In genomic region chr14:24838945-24839616, GRCh38 we compare ENCODE assay signal across 1 cellular context.
TF ChIP-seq lines count a peak whose summit lies in the region.

No MANE protein-coding gene starts in this region.

TF ChIP-seq in HepG2, 621 proteins besides CTCF, POLR2A, EP300 and RAD21 (continued from another document and continues in another):
- TF ChIP-seq THAP11 (CRISPR knock-in tag; IDR thresholded peaks at IDR 0.05) = peak; percentile 37; the same call in 1 of the 2 replicates
- 0 out of 2 replicates have a peak, but pooled peaks have one; percentile 25 for TF ChIP-seq MTF2 (CRISPR knock-in tag; IDR thresholded peaks at IDR 0.05; ENCODE audit: borderline replicate concordance)
- no peak; the same call in 1 of the 2 replicates for TF ChIP-seq ESRRA (CRISPR knock-in tag; IDR thresholded peaks at IDR 0.05; ENCODE audit: low read depth)
- 0 out of 2 replicates have a peak, but pooled peaks have one; percentile 23 for TF ChIP-seq PATZ1 (CRISPR knock-in tag; IDR thresholded peaks at IDR 0.05)
- TF ChIP-seq ZBTB34 (CRISPR knock-in tag; IDR thresholded peaks at IDR 0.05) = 0 out of 2 replicates have a peak, but pooled peaks have one; percentile 62
- no peak for TF ChIP-seq ZNF280D (CRISPR knock-in tag; IDR thresholded peaks at IDR 0.05)
- TF ChIP-seq ZNF20 (CRISPR knock-in tag; IDR thresholded peaks at IDR 0.05) = 0 out of 2 replicates have a peak, but pooled peaks have one; percentile 62
- TF ChIP-seq ZNF780A (CRISPR knock-in tag; IDR thresholded peaks at IDR 0.05) = no peak
- TF ChIP-seq, protein P1, sequence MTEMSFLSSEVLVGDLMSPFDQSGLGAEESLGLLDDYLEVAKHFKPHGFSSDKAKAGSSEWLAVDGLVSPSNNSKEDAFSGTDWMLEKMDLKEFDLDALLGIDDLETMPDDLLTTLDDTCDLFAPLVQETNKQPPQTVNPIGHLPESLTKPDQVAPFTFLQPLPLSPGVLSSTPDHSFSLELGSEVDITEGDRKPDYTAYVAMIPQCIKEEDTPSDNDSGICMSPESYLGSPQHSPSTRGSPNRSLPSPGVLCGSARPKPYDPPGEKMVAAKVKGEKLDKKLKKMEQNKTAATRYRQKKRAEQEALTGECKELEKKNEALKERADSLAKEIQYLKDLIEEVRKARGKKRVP (CRISPR knock-in tag; IDR thresholded peaks at IDR 0.05) = no peak
- no peak; the same call in 2 of the 3 replicates for TF ChIP-seq MXI1 (IDR thresholded peaks at IDR 0.05; ENCODE audit: borderline replicate concordance, low read depth, low read length)
- TF ChIP-seq AGO1 (IDR thresholded peaks at IDR 0.05; ENCODE audit: low read depth, low read length, poor library complexity, severe bottlenecking) = no peak
- no peak for TF ChIP-seq PAWR (CRISPR knock-in tag; IDR thresholded peaks at IDR 0.05; ENCODE audit: borderline replicate concordance)
- TF ChIP-seq NFRKB (IDR thresholded peaks at IDR 0.05) = no peak
- TF ChIP-seq SIX1 (CRISPR knock-in tag; IDR thresholded peaks at IDR 0.05; ENCODE audit: borderline replicate concordance) = no peak
- TF ChIP-seq ZNF878 (CRISPR knock-in tag; IDR thresholded peaks at IDR 0.05) = peak; percentile 20; the same call in 1 of the 2 replicates
- no peak for TF ChIP-seq PPARG (CRISPR knock-in tag; conservative IDR thresholded peaks at IDR 0.05)
- TF ChIP-seq, protein P2, sequence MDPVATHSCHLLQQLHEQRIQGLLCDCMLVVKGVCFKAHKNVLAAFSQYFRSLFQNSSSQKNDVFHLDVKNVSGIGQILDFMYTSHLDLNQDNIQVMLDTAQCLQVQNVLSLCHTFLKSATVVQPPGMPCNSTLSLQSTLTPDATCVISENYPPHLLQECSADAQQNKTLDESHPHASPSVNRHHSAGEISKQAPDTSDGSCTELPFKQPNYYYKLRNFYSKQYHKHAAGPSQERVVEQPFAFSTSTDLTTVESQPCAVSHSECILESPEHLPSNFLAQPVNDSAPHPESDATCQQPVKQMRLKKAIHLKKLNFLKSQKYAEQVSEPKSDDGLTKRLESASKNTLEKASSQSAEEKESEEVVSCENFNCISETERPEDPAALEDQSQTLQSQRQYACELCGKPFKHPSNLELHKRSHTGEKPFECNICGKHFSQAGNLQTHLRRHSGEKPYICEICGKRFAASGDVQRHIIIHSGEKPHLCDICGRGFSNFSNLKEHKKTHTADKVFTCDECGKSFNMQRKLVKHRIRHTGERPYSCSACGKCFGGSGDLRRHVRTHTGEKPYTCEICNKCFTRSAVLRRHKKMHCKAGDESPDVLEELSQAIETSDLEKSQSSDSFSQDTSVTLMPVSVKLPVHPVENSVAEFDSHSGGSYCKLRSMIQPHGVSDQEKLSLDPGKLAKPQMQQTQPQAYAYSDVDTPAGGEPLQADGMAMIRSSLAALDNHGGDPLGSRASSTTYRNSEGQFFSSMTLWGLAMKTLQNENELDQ (CRISPR knock-in tag; IDR thresholded peaks at IDR 0.05; ENCODE audit: borderline replicate concordance) = 0 out of 2 replicates have a peak, but pooled peaks have one; percentile 31
- TF ChIP-seq ZNF703 (CRISPR knock-in tag; IDR thresholded peaks at IDR 0.05; ENCODE audit: borderline replicate concordance) = no peak
- TF ChIP-seq SNRNP70 (IDR thresholded peaks at IDR 0.05; ENCODE audit: low read depth, low read length) = no peak
- TF ChIP-seq, protein P3, sequence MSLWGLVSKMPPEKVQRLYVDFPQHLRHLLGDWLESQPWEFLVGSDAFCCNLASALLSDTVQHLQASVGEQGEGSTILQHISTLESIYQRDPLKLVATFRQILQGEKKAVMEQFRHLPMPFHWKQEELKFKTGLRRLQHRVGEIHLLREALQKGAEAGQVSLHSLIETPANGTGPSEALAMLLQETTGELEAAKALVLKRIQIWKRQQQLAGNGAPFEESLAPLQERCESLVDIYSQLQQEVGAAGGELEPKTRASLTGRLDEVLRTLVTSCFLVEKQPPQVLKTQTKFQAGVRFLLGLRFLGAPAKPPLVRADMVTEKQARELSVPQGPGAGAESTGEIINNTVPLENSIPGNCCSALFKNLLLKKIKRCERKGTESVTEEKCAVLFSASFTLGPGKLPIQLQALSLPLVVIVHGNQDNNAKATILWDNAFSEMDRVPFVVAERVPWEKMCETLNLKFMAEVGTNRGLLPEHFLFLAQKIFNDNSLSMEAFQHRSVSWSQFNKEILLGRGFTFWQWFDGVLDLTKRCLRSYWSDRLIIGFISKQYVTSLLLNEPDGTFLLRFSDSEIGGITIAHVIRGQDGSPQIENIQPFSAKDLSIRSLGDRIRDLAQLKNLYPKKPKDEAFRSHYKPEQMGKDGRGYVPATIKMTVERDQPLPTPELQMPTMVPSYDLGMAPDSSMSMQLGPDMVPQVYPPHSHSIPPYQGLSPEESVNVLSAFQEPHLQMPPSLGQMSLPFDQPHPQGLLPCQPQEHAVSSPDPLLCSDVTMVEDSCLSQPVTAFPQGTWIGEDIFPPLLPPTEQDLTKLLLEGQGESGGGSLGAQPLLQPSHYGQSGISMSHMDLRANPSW (CRISPR knock-in tag; IDR thresholded peaks at IDR 0.05; ENCODE audit: borderline replicate concordance) = no peak
- no peak for TF ChIP-seq SOX13 (IDR thresholded peaks at IDR 0.05)
- TF ChIP-seq SOX13 (CRISPR knock-in tag; conservative IDR thresholded peaks at IDR 0.05 in 1 of 2, IDR thresholded peaks at IDR 0.05 in 1 of 2) = peak in 1 of 2 experiments; percentile 34; a peak in 1 of 4 replicates
- no peak for TF ChIP-seq ZFP36L2 (CRISPR knock-in tag; IDR thresholded peaks at IDR 0.05)
- TF ChIP-seq, protein P4, sequence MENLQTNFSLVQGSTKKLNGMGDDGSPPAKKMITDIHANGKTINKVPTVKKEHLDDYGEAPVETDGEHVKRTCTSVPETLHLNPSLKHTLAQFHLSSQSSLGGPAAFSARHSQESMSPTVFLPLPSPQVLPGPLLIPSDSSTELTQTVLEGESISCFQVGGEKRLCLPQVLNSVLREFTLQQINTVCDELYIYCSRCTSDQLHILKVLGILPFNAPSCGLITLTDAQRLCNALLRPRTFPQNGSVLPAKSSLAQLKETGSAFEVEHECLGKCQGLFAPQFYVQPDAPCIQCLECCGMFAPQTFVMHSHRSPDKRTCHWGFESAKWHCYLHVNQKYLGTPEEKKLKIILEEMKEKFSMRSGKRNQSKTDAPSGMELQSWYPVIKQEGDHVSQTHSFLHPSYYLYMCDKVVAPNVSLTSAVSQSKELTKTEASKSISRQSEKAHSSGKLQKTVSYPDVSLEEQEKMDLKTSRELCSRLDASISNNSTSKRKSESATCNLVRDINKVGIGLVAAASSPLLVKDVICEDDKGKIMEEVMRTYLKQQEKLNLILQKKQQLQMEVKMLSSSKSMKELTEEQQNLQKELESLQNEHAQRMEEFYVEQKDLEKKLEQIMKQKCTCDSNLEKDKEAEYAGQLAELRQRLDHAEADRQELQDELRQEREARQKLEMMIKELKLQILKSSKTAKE (CRISPR knock-in tag; IDR thresholded peaks at IDR 0.05; ENCODE audit: borderline replicate concordance) = no peak
- no peak for TF ChIP-seq ZNF678 (CRISPR knock-in tag; IDR thresholded peaks at IDR 0.05)
- no peak; the same call in 1 of the 2 replicates for TF ChIP-seq DNMT3B (CRISPR knock-in tag; conservative IDR thresholded peaks at IDR 0.05)
- peak; percentile 88; the same call in 1 of the 2 replicates for TF ChIP-seq SSRP1 (CRISPR knock-in tag; IDR thresholded peaks at IDR 0.05)
- no peak for TF ChIP-seq ZSCAN29 (CRISPR knock-in tag; conservative IDR thresholded peaks at IDR 0.05)
- TF ChIP-seq CCDC6 (CRISPR knock-in tag; IDR thresholded peaks at IDR 0.05) = peak; percentile 72
- no peak for TF ChIP-seq ZNF720 (CRISPR knock-in tag; IDR thresholded peaks at IDR 0.05)
- TF ChIP-seq IKZF1 (IDR thresholded peaks at IDR 0.05) = no peak
- TF ChIP-seq, protein P5, sequence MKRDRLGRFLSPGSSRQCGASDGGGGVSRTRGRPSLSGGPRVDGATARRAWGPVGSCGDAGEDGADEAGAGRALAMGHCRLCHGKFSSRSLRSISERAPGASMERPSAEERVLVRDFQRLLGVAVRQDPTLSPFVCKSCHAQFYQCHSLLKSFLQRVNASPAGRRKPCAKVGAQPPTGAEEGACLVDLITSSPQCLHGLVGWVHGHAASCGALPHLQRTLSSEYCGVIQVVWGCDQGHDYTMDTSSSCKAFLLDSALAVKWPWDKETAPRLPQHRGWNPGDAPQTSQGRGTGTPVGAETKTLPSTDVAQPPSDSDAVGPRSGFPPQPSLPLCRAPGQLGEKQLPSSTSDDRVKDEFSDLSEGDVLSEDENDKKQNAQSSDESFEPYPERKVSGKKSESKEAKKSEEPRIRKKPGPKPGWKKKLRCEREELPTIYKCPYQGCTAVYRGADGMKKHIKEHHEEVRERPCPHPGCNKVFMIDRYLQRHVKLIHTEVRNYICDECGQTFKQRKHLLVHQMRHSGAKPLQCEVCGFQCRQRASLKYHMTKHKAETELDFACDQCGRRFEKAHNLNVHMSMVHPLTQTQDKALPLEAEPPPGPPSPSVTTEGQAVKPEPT (CRISPR knock-in tag; IDR thresholded peaks at IDR 0.05; ENCODE audit: low read depth) = no peak
- TF ChIP-seq, protein P6, sequence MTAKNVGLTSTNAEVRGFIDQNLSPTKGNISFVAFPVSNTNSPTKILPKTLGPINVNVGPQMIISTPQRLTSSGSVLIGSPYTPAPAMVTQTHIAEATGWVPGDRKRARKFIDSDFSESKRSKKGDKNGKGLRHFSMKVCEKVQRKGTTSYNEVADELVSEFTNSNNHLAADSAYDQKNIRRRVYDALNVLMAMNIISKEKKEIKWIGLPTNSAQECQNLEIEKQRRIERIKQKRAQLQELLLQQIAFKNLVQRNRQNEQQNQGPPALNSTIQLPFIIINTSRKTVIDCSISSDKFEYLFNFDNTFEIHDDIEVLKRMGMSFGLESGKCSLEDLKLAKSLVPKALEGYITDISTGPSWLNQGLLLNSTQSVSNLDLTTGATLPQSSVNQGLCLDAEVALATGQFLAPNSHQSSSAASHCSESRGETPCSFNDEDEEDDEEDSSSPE (CRISPR knock-in tag; IDR thresholded peaks at IDR 0.05) = peak; percentile 9; the same call in 1 of the 2 replicates
- TF ChIP-seq SNAI1 (CRISPR knock-in tag; IDR thresholded peaks at IDR 0.05; ENCODE audit: borderline replicate concordance) = peak; percentile 83; the same call in 1 of the 2 replicates
- TF ChIP-seq, protein P7, sequence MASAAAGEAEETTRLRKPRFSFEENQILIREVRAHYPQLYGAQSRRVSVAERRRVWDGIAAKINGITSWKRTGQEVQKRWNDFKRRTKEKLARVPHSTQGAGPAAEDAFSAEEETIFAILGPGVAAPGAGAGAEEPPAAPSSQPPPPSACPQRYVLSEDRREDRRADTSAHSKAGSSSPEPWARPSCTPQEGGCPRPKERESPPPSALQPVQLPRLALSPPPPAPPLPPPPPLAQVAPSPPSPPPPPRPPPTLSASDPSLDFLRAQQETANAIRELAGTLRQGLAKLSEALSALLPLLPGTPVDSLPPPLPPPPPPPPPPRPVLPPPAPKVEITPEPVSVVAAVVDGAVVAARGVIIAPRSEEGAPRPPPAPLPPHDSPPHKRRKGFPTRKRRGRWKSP (CRISPR knock-in tag; IDR thresholded peaks at IDR 0.05) = no peak
- no peak for TF ChIP-seq CENPX (CRISPR knock-in tag; IDR thresholded peaks at IDR 0.05)
- TF ChIP-seq RCOR2 (CRISPR knock-in tag; IDR thresholded peaks at IDR 0.05) = 0 out of 2 replicates have a peak, but pooled peaks have one; percentile 2
- peak; percentile 83 for TF ChIP-seq LCORL (IDR thresholded peaks at IDR 0.05)
- no peak for TF ChIP-seq LCORL (CRISPR knock-in tag; IDR thresholded peaks at IDR 0.05)
- TF ChIP-seq ZNF460 (CRISPR knock-in tag; IDR thresholded peaks at IDR 0.05; ENCODE audit: borderline replicate concordance) = no peak
- TF ChIP-seq TERF1 (CRISPR knock-in tag; IDR thresholded peaks at IDR 0.05) = no peak
